In the genomic region with DNA sequence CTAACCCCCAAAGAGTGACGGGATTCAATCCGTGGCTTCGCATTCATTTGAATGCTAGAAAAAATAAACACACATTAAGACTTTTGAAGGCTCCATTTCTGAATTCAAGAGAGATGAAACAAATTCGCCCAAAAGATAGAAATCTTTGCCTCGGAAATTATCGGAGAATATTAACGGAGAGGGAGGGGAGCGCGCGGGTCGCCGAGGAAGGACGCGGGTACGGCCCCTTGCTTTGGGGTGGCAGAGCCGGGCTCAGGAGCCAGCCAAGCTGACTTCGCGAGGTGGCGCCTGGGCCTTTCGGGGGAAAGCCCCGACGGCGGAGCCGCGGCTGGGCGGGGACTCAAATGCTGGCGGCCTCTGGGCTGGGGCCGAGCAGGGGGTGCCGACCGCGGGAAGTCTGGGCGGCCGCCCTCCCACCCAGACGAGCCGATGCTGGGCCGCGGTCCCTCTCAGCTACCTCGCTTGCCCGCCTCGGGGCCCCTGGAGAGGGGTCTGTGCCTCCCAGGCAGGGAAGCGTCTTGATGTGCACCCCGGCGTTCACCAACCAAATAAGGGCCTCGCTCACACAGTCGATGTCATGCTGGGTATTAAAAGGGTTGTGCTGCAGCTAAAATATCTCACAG, we compare ENCODE assay signal across 14 cellular contexts. TPM values are rescaled to one million over a fixed set of nuclear protein-coding genes. Genes with fewer than 3 reads are reported as not detected.
DNase-seq lines count a peak whose midpoint lies in the region; ATAC-seq and TF ChIP-seq lines count a peak whose summit lies in the region.
"Had no signal": no experiment of that assay in that cellular context is flagged by ENCODE, and none has a peak within 500 bp of the region (broad histone marks: within the 10 kb centered on the region; RNA-seq: fewer than 3 reads in every experiment).

No MANE protein-coding gene starts in this region.

- H3K27ac ChIP-seq in hepatocyte (no peak overlapping the region), thyroid gland (peak overlapping the region; percentile 98 to 100 (median 99))
- no peak overlapping the region for H3K27ac ChIP-seq in CD4-positive, alpha-beta T cell (ENCODE audit: low read depth, low read length)

- no peaks in the 10 kb centered on the region for H3K9me3 ChIP-seq in hepatocyte (ENCODE audit: low read depth)
- no peaks in the 10 kb centered on the region for H3K9me3 ChIP-seq in thyroid gland
- H3K9me3 ChIP-seq in CD4-positive, alpha-beta T cell (ENCODE audit: control insufficient read depth, low read length) = peaks cover 5% of the 10 kb centered on the region

- H3K36me3 ChIP-seq in hepatocyte (replicated peaks; ENCODE audit: insufficient read depth, low read depth) (no peaks in the 10 kb centered on the region), thyroid gland (no peaks in the 10 kb centered on the region)

- peaks cover 17% of the 10 kb centered on the region for H3K4me1 Mint-ChIP-seq in activated T-cell treated with anti-CD3 and anti-CD28 coated beads, Interleukin-2, amount 50 U/mL, for 4 hours (ENCODE audit: low read depth)
- H3K4me1 Mint-ChIP-seq in effector memory CD8-positive, alpha-beta T cell (ENCODE audit: low read depth in 2 of 2) = peaks cover 7 to 10% of the 10 kb centered on the region in 2 donors
- peaks cover 23% of the 10 kb centered on the region for H3K4me1 Mint-ChIP-seq in CD4-positive, alpha-beta T cell (ENCODE audit: low read depth)

- ATAC-seq in activated T-cell treated with anti-CD3 and anti-CD28 coated beads, Interleukin-2, amount 50 U/mL, for 4 hours = peak; percentile 58 to 62
- ATAC-seq in HG03354 (IDR thresholded peaks at IDR 0.05; ENCODE audit: poor library complexity, severe bottlenecking, unreplicated experiment) (peak; percentile 47), GM21381 (IDR thresholded peaks at IDR 0.05; ENCODE audit: unreplicated experiment) (no peak)
- no peak for ATAC-seq in effector memory CD8-positive, alpha-beta T cell (replicated peaks)
- ATAC-seq in CD4-positive, alpha-beta T cell (ENCODE audit: poor library complexity) = no peak
- ATAC-seq: Panc1 had no signal

- WGBS in hepatocyte (ENCODE audit: low lambda C conversion rate, missing lambda C conversion rate) = 3% methylated on average over 40 of the region's 45 CpGs
- WGBS in thyroid gland, 2 donors = 1% methylated on average over 24 to 31 of the region's 45 CpGs

- peaks cover 3% of the 10 kb centered on the region for H3K9me3 Mint-ChIP-seq in activated T-cell treated with anti-CD3 and anti-CD28 coated beads, Interleukin-2, amount 50 U/mL, for 4 hours
- H3K9me3 Mint-ChIP-seq in effector memory CD8-positive, alpha-beta T cell = peaks cover 0 to 10% of the 10 kb centered on the region in 2 donors
- peaks cover 4% of the 10 kb centered on the region for H3K9me3 Mint-ChIP-seq in CD4-positive, alpha-beta T cell

- H3K4me3 Mint-ChIP-seq in activated T-cell treated with anti-CD3 and anti-CD28 coated beads, Interleukin-2, amount 50 U/mL, for 4 hours = peak overlapping the region; percentile 30
- peak overlapping the region in 1 of 2 donors; percentile 18 for H3K4me3 Mint-ChIP-seq in effector memory CD8-positive, alpha-beta T cell
- no peak overlapping the region for H3K4me3 Mint-ChIP-seq in CD4-positive, alpha-beta T cell

- TF ChIP-seq POLR2A in thyroid gland (IDR thresholded peaks at IDR 0.05) = peak; percentile 33 to 69

- CTCF ChIA-PET in CD4-positive, alpha-beta T cell (lab: Charles Lee) = no interaction called here

- H3K9me2 ChIP-seq in hepatocyte (replicated peaks; ENCODE audit: insufficient read depth) = no peaks in the 10 kb centered on the region

- TF ChIP-seq CTCF in hepatocyte (IDR thresholded peaks at IDR 0.05; ENCODE audit: poor library complexity) = no peak
- no peak for TF ChIP-seq CTCF in thyroid gland (IDR thresholded peaks at IDR 0.05)
- no peak for TF ChIP-seq CTCF in CD4-positive, alpha-beta T cell (IDR thresholded peaks at IDR 0.05)

- H3K27ac Mint-ChIP-seq in effector memory CD8-positive, alpha-beta T cell = no peak overlapping the region
- no peak overlapping the region for H3K27ac Mint-ChIP-seq in CD4-positive, alpha-beta T cell

- no peaks in the 10 kb centered on the region for H4K20me1 ChIP-seq in hepatocyte (ENCODE audit: insufficient read depth, poor library complexity, severe bottlenecking)

- H3K79me2 ChIP-seq in hepatocyte = no peaks in the 10 kb centered on the region

- peaks cover 77% of the 10 kb centered on the region for H3K27me3 Mint-ChIP-seq in activated T-cell treated with anti-CD3 and anti-CD28 coated beads, Interleukin-2, amount 50 U/mL, for 4 hours (ENCODE audit: low read depth)
- H3K27me3 Mint-ChIP-seq in effector memory CD8-positive, alpha-beta T cell = peaks cover 78 to 87% of the 10 kb centered on the region in 2 donors
- peaks cover 83% of the 10 kb centered on the region for H3K27me3 Mint-ChIP-seq in CD4-positive, alpha-beta T cell

- H2AFZ ChIP-seq in hepatocyte = peak overlapping the region; percentile 55

- DNase-seq in activated T-cell treated with anti-CD3 and anti-CD28 coated beads, Interleukin-2, amount 50 U/mL, for 4 hours = no peak
- no peak for DNase-seq in activated T-cell treated with anti-CD3 and anti-CD28 coated beads for 4 hours
- peak; percentile 23 for DNase-seq in hepatocyte (ENCODE audit: low spot score)
- DNase-seq in thyroid gland = peak; percentile 67 to 74
- DNase-seq in effector memory CD8-positive, alpha-beta T cell = no peak
- DNase-seq in CD4-positive, alpha-beta T cell = no peak
- DNase-seq: C1 segment of cervical spinal cord; effector CD4-positive, alpha-beta T cell; HCEC 1CT; hippocampal formation; NCI-H146 had no signal

- H3K4me1 ChIP-seq in hepatocyte (ENCODE audit: insufficient read depth) = no peaks in the 10 kb centered on the region
- peaks cover 0 to 16% of the 10 kb centered on the region in 2 donors for H3K4me1 ChIP-seq in thyroid gland

- H3K27me3 ChIP-seq in hepatocyte (peaks cover 99% of the 10 kb centered on the region), thyroid gland (no peaks in the 10 kb centered on the region)
- peaks cover 94% of the 10 kb centered on the region for H3K27me3 ChIP-seq in CD4-positive, alpha-beta T cell (ENCODE audit: control insufficient read depth, insufficient read depth, low read length)

- no peak overlapping the region for H3K4me3 ChIP-seq in hepatocyte
- H3K4me3 ChIP-seq in thyroid gland (replicated peaks in 1 of 3) = peak overlapping the region; percentile 1 to 81 (median 7)

- peak overlapping the region; percentile 50 for H3K4me2 ChIP-seq in hepatocyte

- no peaks in the 10 kb centered on the region for H3K36me3 Mint-ChIP-seq in activated T-cell treated with anti-CD3 and anti-CD28 coated beads, Interleukin-2, amount 50 U/mL, for 4 hours (ENCODE audit: insufficient read depth)
- no peaks in the 10 kb centered on the region for H3K36me3 Mint-ChIP-seq in effector memory CD8-positive, alpha-beta T cell (ENCODE audit: insufficient read depth)
- H3K36me3 Mint-ChIP-seq in CD4-positive, alpha-beta T cell (ENCODE audit: low read depth) = no peaks in the 10 kb centered on the region

- POLR2A ChIA-PET in CD4-positive, alpha-beta T cell (lab: Charles Lee) = no interaction called here

- intact Hi-C loops in thyroid gland (cut with DNase I) = loop anchor here (2.0 kb wide), 1 partner anchor 13 kb away; no protein-coding TSS in a partner anchor
- intact Hi-C loops in CD4-positive, alpha-beta T cell (cut with DNase I, micrococcal nuclease) = no loop called here

RNA-seq across cellular contexts. Expression of a gene that starts 14.7 kb away (rescaled TPM):
- under 1 TPM in 1 of 3 donors, not detected in 2; 0.13 TPM for total RNA-seq in activated T-cell treated with anti-CD3 and anti-CD28 coated beads, Interleukin-2, amount 50 U/mL, for 4 hours
- 2.7 and 4.7 TPM in 2 replicates for total RNA-seq in hepatocyte
- polyA plus RNA-seq in hepatocyte = 2.2 and 7.3 TPM in 2 replicates
- 100 to 1,000 TPM; 209 to 375 (median 310) TPM for total RNA-seq in thyroid gland
- not detected for total RNA-seq in CD4-positive, alpha-beta T cell

Comparison
In these comparisons a context has a peak if more than half of its experiments do, and no peak if none do; other contexts are left out.
1. ATAC-seq: peak in activated T-cell treated with anti-CD3 and anti-CD28 coated beads, Interleukin-2, amount 50 U/mL, for 4 hours (2 of 2) and HG03354 (single experiment); none in GM21381 (single experiment), effector memory CD8-positive, alpha-beta T cell (single experiment) and CD4-positive, alpha-beta T cell (single experiment).
2. DNase-seq: peak in hepatocyte (single experiment) and thyroid gland (2 of 2); none in activated T-cell treated with anti-CD3 and anti-CD28 coated beads, Interleukin-2, amount 50 U/mL, for 4 hours (single experiment), activated T-cell treated with anti-CD3 and anti-CD28 coated beads for 4 hours (single experiment), effector memory CD8-positive, alpha-beta T cell (0 of 3) and CD4-positive, alpha-beta T cell (0 of 10).
3. H3K27ac ChIP-seq: peak in thyroid gland (3 of 3); none in hepatocyte (single experiment) and CD4-positive, alpha-beta T cell (single experiment).
4. RNA of a gene that starts 14.7 kb away (total RNA-seq): 209 to 375 TPM in thyroid gland; 2.7 to 4.7 TPM in hepatocyte, 0.13 TPM in activated T-cell treated with anti-CD3 and anti-CD28 coated beads, Interleukin-2, amount 50 U/mL, for 4 hours and not detected in CD4-positive, alpha-beta T cell; every median in the first group is over 10 times any median in the second.